Comparison of ENCODE assay signal across 16 cellular contexts in the genomic region with DNA sequence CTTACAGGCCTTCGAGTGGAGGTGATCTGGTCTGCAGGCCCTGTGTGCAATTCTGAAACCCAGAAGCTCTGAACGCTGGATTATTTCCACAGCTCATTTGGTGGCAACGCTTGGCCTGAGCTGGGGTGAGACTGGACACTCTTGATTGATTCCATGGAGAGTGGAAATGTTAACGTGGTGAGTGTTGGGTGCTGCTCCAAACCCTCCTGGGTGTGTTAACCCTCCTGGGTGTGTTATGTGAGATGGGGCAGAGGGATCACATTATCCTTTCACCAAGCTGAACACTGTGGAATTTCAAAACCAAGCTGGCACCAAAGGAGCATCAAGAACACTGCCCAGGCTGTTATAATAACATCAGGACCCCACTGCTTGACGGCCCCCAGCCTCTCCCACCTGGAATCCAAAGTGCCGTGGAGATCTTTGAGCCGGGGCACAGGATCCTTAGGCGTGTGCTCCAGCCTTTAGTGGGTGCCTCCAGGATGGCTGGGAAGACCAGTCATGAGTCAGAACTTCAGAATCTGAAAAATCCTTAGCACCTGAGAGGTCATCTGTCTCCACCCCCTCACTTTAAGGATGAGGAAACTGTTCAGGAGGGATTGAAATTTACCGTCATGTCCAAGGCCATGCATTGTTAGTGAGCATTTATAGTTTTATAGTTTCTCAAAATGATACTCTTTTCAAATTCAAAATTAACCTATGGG.
DNase-seq lines count a peak whose midpoint lies in the region; ATAC-seq and TF ChIP-seq lines count a peak whose summit lies in the region.
"Had no signal": no experiment of that assay in that cellular context is flagged by ENCODE, and none has a peak within 500 bp of the region (broad histone marks: within the 10 kb centered on the region; RNA-seq: fewer than 3 reads in every experiment).

No MANE protein-coding gene starts in this region.

- intact Hi-C loops in upper lobe of right lung (cut with DNase I) = no loop called here
- intact Hi-C loops in sciatic nerve (cut with DNase I) = no loop called here

- no peak for TF ChIP-seq CTCF in RWPE1 (conservative IDR thresholded peaks at IDR 0.05; ENCODE audit: low read depth)
- no peak for TF ChIP-seq CTCF in upper lobe of right lung (IDR thresholded peaks at IDR 0.05)

- ATAC-seq in upper lobe of right lung (peak; percentile 63), sciatic nerve (no peak), T-cell (replicated peaks in 1 of 4) (no peak)

- no peaks in the 10 kb centered on the region for H3K9me3 Mint-ChIP-seq in activated naive CD8-positive, alpha-beta T cell (ENCODE audit: low read depth)
- H3K9me3 Mint-ChIP-seq in activated naive CD8-positive, alpha-beta T cell treated with anti-CD3 and anti-CD28 coated beads for 36 hours = no peaks in the 10 kb centered on the region
- no peaks in the 10 kb centered on the region for H3K9me3 Mint-ChIP-seq in T-cell
- H3K9me3 Mint-ChIP-seq: mesothelial cell of epicardium had no signal

- POLR2A ChIA-PET in RWPE1 (lab: Yijun Ruan, JAX; ENCODE audit: low non-redundant PET) = no interaction called here
- POLR2A ChIA-PET in T-cell (lab: Charles Lee) = no interaction called here

- no peaks in the 10 kb centered on the region for H3K27me3 ChIP-seq in upper lobe of right lung
- H3K27me3 ChIP-seq: pancreas, SJSA1 had no signal

- CTCF ChIA-PET in RWPE1 (lab: Yijun Ruan, JAX) = interaction anchor here (0.5 kb wide), 1 partner anchor 147 kb away, joined by 3 read pairs; no protein-coding TSS in a partner anchor
- CTCF ChIA-PET in T-cell (lab: Charles Lee) = no interaction called here

- DNase-seq in activated naive CD8-positive, alpha-beta T cell treated with anti-CD3 and anti-CD28 coated beads for 36 hours = no peak
- DNase-seq in RWPE1 (ENCODE audit: low spot score) (peak; percentile 96), hepatic stellate cell (ENCODE audit: low spot score) (peak; percentile 19), upper lobe of right lung (no peak), sciatic nerve (ENCODE audit: low spot score) (no peak), DMS114 treated with DMSO at 0.1 percent for 48 hours (lab: John Stamatoyannopoulos, UW; ENCODE audit: unreplicated experiment) (no peak), T-cell (no peak)
- DNase-seq: activated naive CD4-positive, alpha-beta T cell treated with anti-CD3 and anti-CD28 coated beads, Interleukin-2, amount 50 U/mL, for 16 hours; COR-L47; NCI-H2029 treated with DMSO at 0.1 percent for 48 hours; pancreas; stimulated activated CD4-positive, alpha-beta T cell treated with anti-CD3 and anti-CD28 coated beads, Interleukin-12 subunit alpha, Interleukin-12 subunit beta, amount 100 ng/mL, for 4 hours had no signal

- H3K4me1 ChIP-seq in upper lobe of right lung = no peaks in the 10 kb centered on the region
- H3K4me1 ChIP-seq: pancreas had no signal

- H3K27ac Mint-ChIP-seq in activated naive CD8-positive, alpha-beta T cell = peak overlapping the region; percentile 46
- no peak overlapping the region for H3K27ac Mint-ChIP-seq in activated naive CD8-positive, alpha-beta T cell treated with anti-CD3 and anti-CD28 coated beads for 36 hours
- H3K27ac Mint-ChIP-seq in T-cell = no peak overlapping the region
- H3K27ac Mint-ChIP-seq: mesothelial cell of epicardium had no signal

- no peaks in the 10 kb centered on the region for H3K9me3 ChIP-seq in upper lobe of right lung
- H3K9me3 ChIP-seq: pancreas, thoracic aorta had no signal

- H3K36me3 Mint-ChIP-seq in activated naive CD8-positive, alpha-beta T cell = no peaks in the 10 kb centered on the region
- H3K36me3 Mint-ChIP-seq in activated naive CD8-positive, alpha-beta T cell treated with anti-CD3 and anti-CD28 coated beads for 36 hours = peaks cover 1% of the 10 kb centered on the region
- H3K36me3 Mint-ChIP-seq in T-cell = peaks cover under 1% of the 10 kb centered on the region
- H3K36me3 Mint-ChIP-seq: mesothelial cell of epicardium had no signal

- no peaks in the 10 kb centered on the region for H3K36me3 ChIP-seq in upper lobe of right lung
- H3K36me3 ChIP-seq: pancreas, SJSA1, thoracic aorta had no signal

- no peak overlapping the region for H3K4me3 Mint-ChIP-seq in activated naive CD8-positive, alpha-beta T cell
- H3K4me3 Mint-ChIP-seq in activated naive CD8-positive, alpha-beta T cell treated with anti-CD3 and anti-CD28 coated beads for 36 hours = no peak overlapping the region
- no peak overlapping the region for H3K4me3 Mint-ChIP-seq in T-cell
- H3K4me3 Mint-ChIP-seq: mesothelial cell of epicardium had no signal

- no peaks in the 10 kb centered on the region for H3K27me3 Mint-ChIP-seq in activated naive CD8-positive, alpha-beta T cell
- H3K27me3 Mint-ChIP-seq in activated naive CD8-positive, alpha-beta T cell treated with anti-CD3 and anti-CD28 coated beads for 36 hours = no peaks in the 10 kb centered on the region
- no peaks in the 10 kb centered on the region for H3K27me3 Mint-ChIP-seq in T-cell

- peaks cover 57% of the 10 kb centered on the region for H3K4me1 Mint-ChIP-seq in activated naive CD8-positive, alpha-beta T cell (ENCODE audit: low read depth)
- peaks cover 46% of the 10 kb centered on the region for H3K4me1 Mint-ChIP-seq in activated naive CD8-positive, alpha-beta T cell treated with anti-CD3 and anti-CD28 coated beads for 36 hours
- peaks cover 37 to 53% (median 52%) of the 10 kb centered on the region in 3 donors for H3K4me1 Mint-ChIP-seq in T-cell

- peak overlapping the region; percentile 75 for H3K27ac ChIP-seq in RWPE1
- no peak overlapping the region for H3K27ac ChIP-seq in upper lobe of right lung
- H3K27ac ChIP-seq: pancreas, SJSA1, thoracic aorta had no signal

- H3K4me3 ChIP-seq in upper lobe of right lung = no peak overlapping the region
- H3K4me3 ChIP-seq: pancreas, SJSA1, thoracic aorta had no signal

Comparison
In these comparisons a context has a peak if more than half of its experiments do, and no peak if none do; other contexts are left out.
1. DNase-seq: peak in RWPE1 (single experiment) and hepatic stellate cell (single experiment); none in activated naive CD8-positive, alpha-beta T cell treated with anti-CD3 and anti-CD28 coated beads for 36 hours (single experiment), upper lobe of right lung (single experiment), sciatic nerve (single experiment), DMS114 treated with DMSO at 0.1 percent for 48 hours (single experiment) and T-cell (0 of 34).